In the genomic region with DNA sequence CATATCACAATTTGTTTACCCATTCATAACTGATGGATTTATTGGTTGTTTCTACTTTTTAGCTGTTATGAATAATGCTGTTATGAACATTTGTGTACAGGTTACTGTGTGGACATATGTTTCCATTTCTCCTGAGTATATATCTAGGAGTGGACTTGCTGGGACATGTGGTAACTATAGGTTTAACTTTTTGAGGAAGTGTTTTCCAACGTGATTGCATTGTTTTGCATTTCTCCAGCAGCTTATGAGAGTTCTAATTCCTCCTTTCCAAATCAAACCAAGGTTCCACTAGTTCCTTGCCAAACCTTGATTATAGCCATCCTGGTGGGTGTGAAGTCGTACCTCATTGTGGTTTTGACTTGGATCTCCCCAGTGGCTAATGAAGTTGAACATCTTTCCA, we compare ENCODE assay signal across 20 cellular contexts. TPM values are rescaled to one million over a fixed set of nuclear protein-coding genes. Genes with fewer than 3 reads are reported as not detected.
DNase-seq lines count a peak whose midpoint lies in the region; ATAC-seq and TF ChIP-seq lines count a peak whose summit lies in the region.
"Had no signal": no experiment of that assay in that cellular context is flagged by ENCODE, and none has a peak within 500 bp of the region (broad histone marks: within the 10 kb centered on the region; RNA-seq: fewer than 3 reads in every experiment).

No MANE protein-coding gene starts in this region.

- H3K27ac ChIP-seq in CD4-positive, alpha-beta T cell (ENCODE audit: low read depth, low read length): no peak overlapping the region
- peak overlapping the region; percentile 10 for H3K27ac ChIP-seq in OCI-LY1 (ENCODE audit: low read depth, low read length, poor library complexity, severe bottlenecking)
- H3K27ac ChIP-seq in substantia nigra (ENCODE audit: low read depth, low read length, poor library complexity, severe bottlenecking): no peak overlapping the region
- H3K27ac ChIP-seq: GM23248, SJSA1 had no signal

- POLR2A ChIA-PET in CD4-positive, alpha-beta T cell (lab: Charles Lee): no interaction called here

- no peak overlapping the region for H3K4me3 Mint-ChIP-seq in CD4-positive, alpha-beta T cell

- no peaks in the 10 kb centered on the region for H3K27me3 Mint-ChIP-seq in CD4-positive, alpha-beta T cell

- H3K4me3 ChIP-seq in OCI-LY1 (ENCODE audit: low read depth, low read length, poor library complexity, severe bottlenecking): no peak overlapping the region
- no peak overlapping the region for H3K4me3 ChIP-seq in epithelial cell of esophagus (ENCODE audit: low read length)
- H3K4me3 ChIP-seq: GM23248, SJSA1 had no signal

- H3K4me1 Mint-ChIP-seq in CD4-positive, alpha-beta T cell (ENCODE audit: low read depth): peaks cover 45% of the 10 kb centered on the region

- no peaks in the 10 kb centered on the region for H3F3A ChIP-seq in OCI-LY1 (ENCODE audit: insufficient read depth, low read length)

- H3K27me3 ChIP-seq in CD4-positive, alpha-beta T cell (ENCODE audit: control insufficient read depth, insufficient read depth, low read length): no peaks in the 10 kb centered on the region
- H3K27me3 ChIP-seq in OCI-LY1 (ENCODE audit: insufficient read depth, low read length): no peaks in the 10 kb centered on the region
- H3K27me3 ChIP-seq: SJSA1 had no signal

- H3K36me3 ChIP-seq in OCI-LY1 (ENCODE audit: insufficient read depth, low read length): peaks cover 6% of the 10 kb centered on the region; the same call in 1 of the 2 replicates
- H3K36me3 ChIP-seq: SJSA1 had no signal

- intact Hi-C loops in CD4-positive, alpha-beta T cell (cut with DNase I, micrococcal nuclease): no loop called here

- H3K4me1 ChIP-seq in OCI-LY1 (ENCODE audit: insufficient read depth, low read length, severe bottlenecking): peaks cover 54% of the 10 kb centered on the region
- H3K4me1 ChIP-seq: SJSA1 had no signal

- H3K27ac Mint-ChIP-seq in CD4-positive, alpha-beta T cell: peak overlapping the region; percentile 32

- no peaks in the 10 kb centered on the region for H4K20me1 ChIP-seq in OCI-LY1 (ENCODE audit: insufficient read depth, low read length)

- peak; percentile 24 to 36 for DNase-seq in AML-193 (lab: John Stamatoyannopoulos, UW)
- no peak for DNase-seq in CD4-positive, alpha-beta T cell
- peak; percentile 18 for DNase-seq in epithelial cell of esophagus (ENCODE audit: low read depth)
- DNase-seq in HUDEP-2 (lab: John Stamatoyannopoulos, UW; ENCODE audit: unreplicated experiment in 76 of 76): no peak
- no peak for DNase-seq in substantia nigra (lab: John Stamatoyannopoulos, UW)
- DNase-seq: C1 segment of cervical spinal cord, COR-L47, GM23248, HCEC 1CT, KG1, NCI-H1105, NCI-H2081, NCI-H2171 treated with DMSO at 0.1 percent for 48 hours, NCI-H446 treated with DMSO at 0.1 percent for 48 hours, NCI-H69, SW 1271, T-helper 2 cell had no signal

- no peaks in the 10 kb centered on the region for H3K9me3 ChIP-seq in CD4-positive, alpha-beta T cell (ENCODE audit: control insufficient read depth, low read length)
- H3K9me3 ChIP-seq in OCI-LY1 (ENCODE audit: low read length): no peaks in the 10 kb centered on the region
- H3K9me3 ChIP-seq: SJSA1 had no signal

- no peaks in the 10 kb centered on the region for H3K9me3 Mint-ChIP-seq in CD4-positive, alpha-beta T cell

- no peak overlapping the region for H3K9ac ChIP-seq in OCI-LY1 (ENCODE audit: low read length)
- H3K9ac ChIP-seq: GM23248 had no signal

- H3K79me2 ChIP-seq in OCI-LY1 (ENCODE audit: insufficient read depth, low read length): peaks cover 8% of the 10 kb centered on the region; the same call in 1 of the 2 replicates

- TF ChIP-seq CTCF in CD4-positive, alpha-beta T cell (IDR thresholded peaks at IDR 0.05): no peak
- TF ChIP-seq CTCF in OCI-LY1 (IDR thresholded peaks at IDR 0.05; ENCODE audit: low read length) (no peak), epithelial cell of esophagus (IDR thresholded peaks at IDR 0.05; ENCODE audit: insufficient read depth, low read depth, low read length, missing control alignments) (no peak)

- no peak overlapping the region for H2AFZ ChIP-seq in OCI-LY1 (ENCODE audit: low read length)
- H2AFZ ChIP-seq: GM23248 had no signal

- no peaks in the 10 kb centered on the region for H3K9me2 ChIP-seq in OCI-LY1 (ENCODE audit: low read depth, low read length)

- H3K36me3 Mint-ChIP-seq in CD4-positive, alpha-beta T cell (ENCODE audit: low read depth): peaks cover 11% of the 10 kb centered on the region

- H3K4me2 ChIP-seq in OCI-LY1 (ENCODE audit: low read length): no peak overlapping the region

- CTCF ChIA-PET in CD4-positive, alpha-beta T cell (lab: Charles Lee): no interaction called here

- ATAC-seq in CD4-positive, alpha-beta T cell (ENCODE audit: poor library complexity): no peak
- ATAC-seq in GM19351 (IDR thresholded peaks at IDR 0.05; ENCODE audit: unreplicated experiment): no peak

RNA-seq across cellular contexts. Expression of gene PRF1, which starts 2.6 kb away (rescaled TPM):
- 1 to 10 TPM; 7.4 to 9.4 TPM for total RNA-seq in CD4-positive, alpha-beta T cell
- total RNA-seq: GM23248, SJSA1 had no signal

Comparison
In these comparisons a context has a peak if more than half of its experiments do, and no peak if none do; other contexts are left out.
1. DNase-seq: peak in AML-193 (2 of 2) and epithelial cell of esophagus (single experiment); none in CD4-positive, alpha-beta T cell (0 of 10), HUDEP-2 (0 of 76) and substantia nigra (0 of 49).